In genomic region chr11:57641011-57641410, GRCh38 we compare ENCODE assay signal across 1 cellular context.
A peak's percentile ranks its signal among the peaks of the same experiment; 100 is the strongest.
TF ChIP-seq lines count a peak whose summit lies in the region.

No MANE protein-coding gene starts in this region.

TF ChIP-seq in K562, 482 proteins besides CTCF, POLR2A, EP300 and RAD21:
- TF ChIP-seq HMBOX1 (IDR thresholded peaks at IDR 0.05) (no peak), FOXM1 (IDR thresholded peaks at IDR 0.05; ENCODE audit: low read depth) (no peak), FOXM1 (CRISPR knock-in tag; IDR thresholded peaks at IDR 0.05; ENCODE audit: low read depth) (0 out of 2 replicates have a peak, but pooled peaks have one; percentile 20), ZMIZ1 (IDR thresholded peaks at IDR 0.05; ENCODE audit: low read depth in 2 of 2, low read length in 2 of 2) (no peak), ZNF239 (CRISPR knock-in tag; IDR thresholded peaks at IDR 0.05) (no peak)
TF ChIP-seq in K562: peak in this region for 1.
